In genomic region chr5:180349391-180349790, GRCh38 we compare ENCODE assay signal across 28 cellular contexts. TPM values are rescaled to one million over a fixed set of nuclear protein-coding genes. Genes with fewer than 3 reads are reported as not detected.
"Had no signal": no experiment of that assay in that cellular context is flagged by ENCODE, and none has a peak within 500 bp of the region (broad histone marks: within the 10 kb centered on the region; RNA-seq: fewer than 3 reads in every experiment).

No MANE protein-coding gene starts in this region.

- H3K27ac Mint-ChIP-seq: activated CD4-positive, alpha-beta T cell treated with anti-CD3 and anti-CD28 coated beads, Interleukin-2, amount 10 ng/mL, durations not matched to agents 24 days and 14 days; activated CD8-positive, alpha-beta T cell treated with anti-CD3 and anti-CD28 coated beads for 36 hours; activated naive CD4-positive, alpha-beta T cell treated with anti-CD3 and anti-CD28 coated beads, Interleukin-2, amount 50 U/mL, for 24 hours; activated naive CD8-positive, alpha-beta T cell treated with anti-CD3 and anti-CD28 coated beads, Interleukin-2, amount 10 ng/mL, durations not matched to agents 7 days and 5 days; activated T-cell treated with anti-CD3 and anti-CD28 coated beads, Interleukin-2, amount 50 U/mL, for 24 hours; activated T-helper 2 cell treated with anti-CD3 and anti-CD28 coated beads, Interferon-gamma antibody, Interleukin-2, Interleukin-4, amounts not matched to agents 10 μg/mL and 5 μg/mL and 100 μg/mL, durations not matched to agents 14 hours and 24 hours and 36 hours had no signal

- H3K27me3 ChIP-seq: adrenal gland had no signal

- DNase-seq: activated CD4-positive, alpha-beta T cell treated with anti-CD3 and anti-CD28 coated beads, Interleukin-2, amount 10 ng/mL, durations not matched to agents 24 days and 14 days; activated CD4-positive, alpha-beta T cell treated with anti-CD3 and anti-CD28 coated beads, Interleukin-2, amount 50 U/mL, for 4 hours; activated CD8-positive, alpha-beta T cell treated with anti-CD3 and anti-CD28 coated beads for 36 hours; activated gamma-delta T cell; activated naive CD4-positive, alpha-beta T cell treated with Interleukin-2 at 50 U/mL for 16 hours; activated naive CD8-positive, alpha-beta T cell treated with anti-CD3 and anti-CD28 coated beads, Interleukin-2, amount 10 ng/mL, durations not matched to agents 7 days and 5 days; activated T-cell treated with anti-CD3 and anti-CD28 coated beads, Interleukin-2, amount 50 U/mL, for 24 hours; adrenal gland; anterior cingulate cortex; Karpas-422; NCI-H1048; NCI-H1105 treated with DMSO at 0.1 percent for 48 hours; NCI-H1436; NCI-H1694; NCI-H2029; NCI-H345; NCI-H524 treated with DMSO at 0.1 percent for 48 hours; PC-3; Peyer's patch; RPMI8226; T1000; WERI-Rb-1 had no signal

- H3K4me1 Mint-ChIP-seq: activated CD4-positive, alpha-beta T cell treated with anti-CD3 and anti-CD28 coated beads, Interleukin-2, amount 10 ng/mL, durations not matched to agents 24 days and 14 days; activated naive CD8-positive, alpha-beta T cell treated with anti-CD3 and anti-CD28 coated beads, Interleukin-2, amount 10 ng/mL, durations not matched to agents 7 days and 5 days had no signal

- ATAC-seq: activated CD8-positive, alpha-beta T cell treated with anti-CD3 and anti-CD28 coated beads for 36 hours; PC-3 had no signal

- H3K9me3 ChIP-seq: adrenal gland, Peyer's patch had no signal

- H3K9me3 Mint-ChIP-seq: activated CD4-positive, alpha-beta T cell treated with anti-CD3 and anti-CD28 coated beads, Interleukin-2, amount 10 ng/mL, durations not matched to agents 24 days and 14 days; activated CD8-positive, alpha-beta T cell treated with anti-CD3 and anti-CD28 coated beads for 36 hours; activated naive CD4-positive, alpha-beta T cell treated with anti-CD3 and anti-CD28 coated beads, Interleukin-2, amount 50 U/mL, for 24 hours; activated naive CD8-positive, alpha-beta T cell treated with anti-CD3 and anti-CD28 coated beads, Interleukin-2, amount 10 ng/mL, durations not matched to agents 7 days and 5 days; activated T-cell treated with anti-CD3 and anti-CD28 coated beads, Interleukin-2, amount 50 U/mL, for 24 hours; activated T-helper 2 cell treated with anti-CD3 and anti-CD28 coated beads, Interferon-gamma antibody, Interleukin-2, Interleukin-4, amounts not matched to agents 10 μg/mL and 5 μg/mL and 100 μg/mL, durations not matched to agents 14 hours and 24 hours and 36 hours; central memory CD8-positive, alpha-beta T cell had no signal

- H3K4me3 ChIP-seq: adrenal gland, cardiac muscle cell, Peyer's patch had no signal

- H3K4me3 Mint-ChIP-seq: activated CD4-positive, alpha-beta T cell treated with anti-CD3 and anti-CD28 coated beads, Interleukin-2, amount 10 ng/mL, durations not matched to agents 24 days and 14 days; activated CD8-positive, alpha-beta T cell treated with anti-CD3 and anti-CD28 coated beads for 36 hours; activated naive CD4-positive, alpha-beta T cell treated with anti-CD3 and anti-CD28 coated beads, Interleukin-2, amount 50 U/mL, for 24 hours; activated naive CD8-positive, alpha-beta T cell treated with anti-CD3 and anti-CD28 coated beads, Interleukin-2, amount 10 ng/mL, durations not matched to agents 7 days and 5 days; activated T-cell treated with anti-CD3 and anti-CD28 coated beads, Interleukin-2, amount 50 U/mL, for 24 hours; central memory CD8-positive, alpha-beta T cell had no signal

- H3K36me3 ChIP-seq: adrenal gland, cardiac muscle cell, Peyer's patch, WERI-Rb-1 had no signal

- H3K36me3 Mint-ChIP-seq: activated naive CD4-positive, alpha-beta T cell treated with anti-CD3 and anti-CD28 coated beads, Interleukin-2, amount 50 U/mL, for 24 hours; activated naive CD8-positive, alpha-beta T cell treated with anti-CD3 and anti-CD28 coated beads, Interleukin-2, amount 10 ng/mL, durations not matched to agents 7 days and 5 days had no signal

- H3K27ac ChIP-seq: adrenal gland, cardiac muscle cell, Peyer's patch, WERI-Rb-1 had no signal

RNA-seq across cellular contexts. Expression of gene GFPT2, which starts 3.7 kb away (rescaled TPM):
- total RNA-seq: activated CD8-positive, alpha-beta T cell treated with anti-CD3 and anti-CD28 coated beads for 36 hours; activated T-helper 2 cell treated with anti-CD3 and anti-CD28 coated beads, Interferon-gamma antibody, Interleukin-2, Interleukin-4, amounts not matched to agents 10 μg/mL and 5 μg/mL and 100 μg/mL, durations not matched to agents 14 hours and 24 hours and 36 hours; T-helper 1 cell treated with Interleukin-12 subunit alpha and Interleukin-12 subunit beta and Interleukin-4 antibody, amounts not matched to agents 30 ng/mL and 1 ng/mL, for 36 hours; T-helper 2 cell treated with Interferon-gamma antibody and Interleukin-4, amounts not matched to agents 100 ng/mL and 5 ng/mL, for 36 hours had no signal
